21 cellular contexts compared by ENCODE assay signal in genomic region chr10:64502936-64503335, GRCh38.
A peak's percentile ranks its signal among the peaks of the same experiment; 100 is the strongest.
DNase-seq lines count a peak whose midpoint lies in the region; ATAC-seq, FAIRE-seq and TF ChIP-seq lines count a peak whose summit lies in the region.
"Had no signal": no experiment of that assay in that cellular context is flagged by ENCODE, and none has a peak within 500 bp of the region (broad histone marks: within the 10 kb centered on the region; RNA-seq: fewer than 3 reads in every experiment).

No MANE protein-coding gene starts in this region.

- no peaks in the 10 kb centered on the region for H3K4me1 ChIP-seq in GM12878 (ENCODE audit: control insufficient read depth, insufficient read depth, low read length)
- H3K4me1 ChIP-seq: A549, Caco-2 had no signal

- intact Hi-C loops in activated CD8-positive, alpha-beta T cell treated with anti-CD3 and anti-CD28 coated beads for 36 hours (cut with micrococcal nuclease): no loop called here
- intact Hi-C loops in GM12878 (cut with micrococcal nuclease; ENCODE audit: unreplicated experiment): no loop called here

- H3K36me3 ChIP-seq in GM12878 (ENCODE audit: control insufficient read depth in 2 of 2, insufficient read depth in 2 of 2, low read length in 1 of 2): no peaks in the 10 kb centered on the region

- DNase-seq in activated CD8-positive, alpha-beta T cell treated with anti-CD3 and anti-CD28 coated beads for 36 hours: no peak
- no peak for DNase-seq in activated CD8-positive, alpha-beta T cell treated with anti-CD3 and anti-CD28 coated beads, Interleukin-2, amount 10 ng/mL, durations not matched to agents 7 days and 5 days
- no peak for DNase-seq in GM12878 (ENCODE audit: low read depth, low spot score)
- no peak for DNase-seq in nephron progenitor cell
- DNase-seq in NCI-H2196 treated with DMSO at 0.1 percent for 48 hours (lab: John Stamatoyannopoulos, UW; ENCODE audit: unreplicated experiment): no peak
- no peak for DNase-seq in kidney glomerular epithelial cell (lab: John Stamatoyannopoulos, UW)
- DNase-seq in NCI-H1694 (lab: John Stamatoyannopoulos, UW): no peak
- DNase-seq: AML-193; Caco-2; CD4-positive, alpha-beta T cell; H7 had no signal

- no peak overlapping the region for H3K9ac ChIP-seq in GM12878 (ENCODE audit: control insufficient read depth, insufficient read depth, low read length)

- H3K27me3 ChIP-seq in GM12878 (replicated peaks in 1 of 2; ENCODE audit: control insufficient read depth in 2 of 2, insufficient read depth in 2 of 2, low read length in 1 of 2): no peaks in the 10 kb centered on the region

- no peak for ATAC-seq in activated CD8-positive, alpha-beta T cell treated with anti-CD3 and anti-CD28 coated beads for 36 hours
- no peak for ATAC-seq in activated CD8-positive, alpha-beta T cell treated with anti-CD3 and anti-CD28 coated beads, Interleukin-2, amount 10 ng/mL, durations not matched to agents 7 days and 5 days
- no peak for ATAC-seq in GM12878
- ATAC-seq: A549, GM23338, HCT116 had no signal

- H3K4me3 Mint-ChIP-seq in activated CD8-positive, alpha-beta T cell treated with anti-CD3 and anti-CD28 coated beads for 36 hours: no peak overlapping the region
- no peak overlapping the region for H3K4me3 Mint-ChIP-seq in activated CD8-positive, alpha-beta T cell treated with anti-CD3 and anti-CD28 coated beads, Interleukin-2, amount 10 ng/mL, durations not matched to agents 7 days and 5 days
- no peak overlapping the region for H3K4me3 Mint-ChIP-seq in nephron progenitor cell
- H3K4me3 Mint-ChIP-seq: CD4-positive, alpha-beta T cell; GM23338 had no signal

- POLR2A ChIA-PET in activated CD8-positive, alpha-beta T cell treated with anti-CD3 and anti-CD28 coated beads for 36 hours (lab: Charles Lee): no interaction called here
- POLR2A ChIA-PET in activated CD8-positive, alpha-beta T cell treated with anti-CD3 and anti-CD28 coated beads, Interleukin-2, amount 10 ng/mL, durations not matched to agents 7 days and 5 days (lab: Charles Lee): no interaction called here
- POLR2A ChIA-PET in GM12878 (lab: Charles Lee): no interaction called here

- H3K9me3 Mint-ChIP-seq in activated CD8-positive, alpha-beta T cell treated with anti-CD3 and anti-CD28 coated beads for 36 hours: peaks cover 1% of the 10 kb centered on the region
- H3K9me3 Mint-ChIP-seq in activated CD8-positive, alpha-beta T cell treated with anti-CD3 and anti-CD28 coated beads, Interleukin-2, amount 10 ng/mL, durations not matched to agents 7 days and 5 days (ENCODE audit: insufficient read depth): peaks cover 8% of the 10 kb centered on the region
- peaks cover 4% of the 10 kb centered on the region for H3K9me3 Mint-ChIP-seq in nephron progenitor cell
- H3K9me3 Mint-ChIP-seq: GM23338 had no signal

- no TSS peak for BruUV-seq in GM12878 (replicated peaks; lab: Mats Ljungman, UMichigan)

- no peak overlapping the region for H3K27ac Mint-ChIP-seq in activated CD8-positive, alpha-beta T cell treated with anti-CD3 and anti-CD28 coated beads for 36 hours
- no peak overlapping the region for H3K27ac Mint-ChIP-seq in activated CD8-positive, alpha-beta T cell treated with anti-CD3 and anti-CD28 coated beads, Interleukin-2, amount 10 ng/mL, durations not matched to agents 7 days and 5 days
- H3K27ac Mint-ChIP-seq in nephron progenitor cell: peak overlapping the region; percentile 44
- H3K27ac Mint-ChIP-seq: CD4-positive, alpha-beta T cell; GM23338 had no signal

- no peak overlapping the region for H3K4me2 ChIP-seq in GM12878 (ENCODE audit: control insufficient read depth, insufficient read depth)
- H3K4me2 ChIP-seq: A549, GM23338 had no signal

- TF ChIP-seq POLR2A in GM12878 (IDR thresholded peaks at IDR 0.05; ENCODE audit: low read depth, low read length): no peak

- no peaks in the 10 kb centered on the region for H3K27me3 Mint-ChIP-seq in activated CD8-positive, alpha-beta T cell treated with anti-CD3 and anti-CD28 coated beads for 36 hours
- H3K27me3 Mint-ChIP-seq in activated CD8-positive, alpha-beta T cell treated with anti-CD3 and anti-CD28 coated beads, Interleukin-2, amount 10 ng/mL, durations not matched to agents 7 days and 5 days (ENCODE audit: low read depth): no peaks in the 10 kb centered on the region
- H3K27me3 Mint-ChIP-seq in nephron progenitor cell (ENCODE audit: low read depth, poor library complexity): no peaks in the 10 kb centered on the region
- H3K27me3 Mint-ChIP-seq: CD4-positive, alpha-beta T cell had no signal

- no peak overlapping the region for H2AFZ ChIP-seq in GM12878 (ENCODE audit: control insufficient read depth, low read depth, low read length)
- H2AFZ ChIP-seq: GM23338 had no signal

- CTCF ChIA-PET in activated CD8-positive, alpha-beta T cell treated with anti-CD3 and anti-CD28 coated beads for 36 hours (lab: Charles Lee): no interaction called here
- CTCF ChIA-PET in activated CD8-positive, alpha-beta T cell treated with anti-CD3 and anti-CD28 coated beads, Interleukin-2, amount 10 ng/mL, durations not matched to agents 7 days and 5 days (lab: Charles Lee): no interaction called here
- CTCF ChIA-PET in GM12878 (lab: Yijun Ruan, JAX): no interaction called here

- H3K4me3 ChIP-seq in GM12878: no peak overlapping the region
- H3K4me3 ChIP-seq: A549, GM23338 had no signal

- peak; percentile 22 for TF ChIP-seq CTCF in activated CD8-positive, alpha-beta T cell treated with anti-CD3 and anti-CD28 coated beads for 36 hours (IDR thresholded peaks at IDR 0.05)
- no peak for TF ChIP-seq CTCF in GM12878 (IDR thresholded peaks at IDR 0.05 in 2 of 3, conservative IDR thresholded peaks at IDR 0.05 in 1 of 3; ENCODE audit: control insufficient read depth in 2 of 3, extremely low read depth in 1 of 3, insufficient read depth in 1 of 3, low read depth in 3 of 3, low read length in 3 of 3)
- TF ChIP-seq CTCF in nephron progenitor cell (IDR thresholded peaks at IDR 0.05): no peak

- FAIRE-seq in GM12878 (lab: Jason Lieb, UNC): no peak
- FAIRE-seq in endometrium (lab: Jason Lieb, UNC): peak; percentile 35
- FAIRE-seq: A549, D721Med, G401.6, GM12892, GM18507 had no signal

- H3K4me1 Mint-ChIP-seq in activated CD8-positive, alpha-beta T cell treated with anti-CD3 and anti-CD28 coated beads for 36 hours (ENCODE audit: low read depth): no peaks in the 10 kb centered on the region
- no peaks in the 10 kb centered on the region for H3K4me1 Mint-ChIP-seq in activated CD8-positive, alpha-beta T cell treated with anti-CD3 and anti-CD28 coated beads, Interleukin-2, amount 10 ng/mL, durations not matched to agents 7 days and 5 days (ENCODE audit: low read depth)
- no peaks in the 10 kb centered on the region for H3K4me1 Mint-ChIP-seq in nephron progenitor cell

- H3K79me2 ChIP-seq in GM12878 (ENCODE audit: control insufficient read depth, insufficient read depth, low read length): no peaks in the 10 kb centered on the region

- TF ChIP-seq RAD21 in GM12878 (IDR thresholded peaks at IDR 0.05; ENCODE audit: insufficient read depth, low read depth, low read length): no peak

- H3K9me3 ChIP-seq in GM12878 (replicated peaks; ENCODE audit: control insufficient read depth, insufficient read depth, low read length): no peaks in the 10 kb centered on the region
- H3K9me3 ChIP-seq: A549 had no signal

- 0% methylated on average over 2 of the region's 2 CpGs for WGBS in GM12878 (ENCODE audit: insufficient coverage, insufficient replicate concordance, low lambda C conversion rate, missing lambda C conversion rate)

- in situ Hi-C loops in GM12878 (cut with MboI): no loop called here

- no peak for TF ChIP-seq EP300 in GM12878 (IDR thresholded peaks at IDR 0.05; ENCODE audit: borderline replicate concordance in 1 of 2, control insufficient read depth in 1 of 2, low read depth in 2 of 2, low read length in 2 of 2)

- RAD21 ChIA-PET in GM12878 (lab: Charles Lee; ENCODE audit: unreplicated experiment): no interaction called here

- H4K20me1 ChIP-seq in GM12878 (ENCODE audit: control insufficient read depth, insufficient read depth): no peaks in the 10 kb centered on the region

- H3K27ac ChIP-seq in GM12878 (ENCODE audit: control insufficient read depth, insufficient read depth): no peak overlapping the region
- H3K27ac ChIP-seq: 22Rv1, A549, C4-2B had no signal

- SMC1A ChIA-PET in GM12878 (lab: Charles Lee; ENCODE audit: uncharacterized antibody, unreplicated experiment): no interaction called here

- H3K36me3 Mint-ChIP-seq in activated CD8-positive, alpha-beta T cell treated with anti-CD3 and anti-CD28 coated beads for 36 hours (ENCODE audit: low read depth): no peaks in the 10 kb centered on the region
- H3K36me3 Mint-ChIP-seq in activated CD8-positive, alpha-beta T cell treated with anti-CD3 and anti-CD28 coated beads, Interleukin-2, amount 10 ng/mL, durations not matched to agents 7 days and 5 days (ENCODE audit: low read depth): no peaks in the 10 kb centered on the region
- H3K36me3 Mint-ChIP-seq in nephron progenitor cell (ENCODE audit: low read depth): no peaks in the 10 kb centered on the region

TF ChIP-seq in GM12878, 131 proteins besides CTCF, POLR2A, EP300 and RAD21:
- TF ChIP-seq ZBTB40 (IDR thresholded peaks at IDR 0.05; ENCODE audit: borderline replicate concordance): peak; percentile 38; the same call in 1 of the 2 replicates
- TF ChIP-seq SUZ12 (IDR thresholded peaks at IDR 0.05; ENCODE audit: unreplicated experiment): no peak
